ENCODE assay signal across 9 cellular contexts in genomic region chr1:154386643-154387352, GRCh38. TPM values are rescaled to one million over a fixed set of nuclear protein-coding genes. Genes with fewer than 3 reads are reported as not detected.
DNase-seq lines count a peak whose midpoint lies in the region; ATAC-seq, FAIRE-seq and TF ChIP-seq lines count a peak whose summit lies in the region.
"Had no signal": no experiment of that assay in that cellular context is flagged by ENCODE, and none has a peak within 500 bp of the region (broad histone marks: within the 10 kb centered on the region; RNA-seq: fewer than 3 reads in every experiment).

No MANE protein-coding gene starts in this region.

- TF ChIP-seq RAD21 in A549 (conservative IDR thresholded peaks at IDR 0.05 in 1 of 2, IDR thresholded peaks at IDR 0.05 in 1 of 2): no peak

- no peak for FAIRE-seq in A549 (lab: Jason Lieb, UNC)

- H3K4me1 Mint-ChIP-seq in HFFc6 (ENCODE audit: low read depth): peaks cover 13% of the 10 kb centered on the region; the same call in 1 of the 2 replicates

- POLR2A ChIA-PET in A549 (lab: Yijun Ruan, JAX): no interaction called here

- no peaks in the 10 kb centered on the region for H3K9me3 Mint-ChIP-seq in HFFc6

- H3K27me3 Mint-ChIP-seq in HFFc6 (ENCODE audit: insufficient read depth): peaks cover 40% of the 10 kb centered on the region

- H3K27ac ChIP-seq in A549: 0 out of 6 replicates have a peak overlapping the region, but pooled peaks of 1 of the 2 experiments have one; percentile 1
- H3K27ac ChIP-seq: SJSA1 had no signal

- H3K9me3 ChIP-seq in A549: no peaks in the 10 kb centered on the region
- H3K9me3 ChIP-seq: SJSA1 had no signal

- no peaks in the 10 kb centered on the region for H3K36me3 Mint-ChIP-seq in HFFc6 (ENCODE audit: low read depth)

- 78% methylated on average over 11 of the region's 11 CpGs for WGBS in A549 (ENCODE audit: missing lambda C conversion rate)

- ATAC-seq in A549: peak; percentile 54 to 68
- peak; percentile 23 for ATAC-seq in esophagus mucosa
- ATAC-seq in HG02610 (IDR thresholded peaks at IDR 0.05; ENCODE audit: unreplicated experiment): no peak

- peak overlapping the region; percentile 70 for H3K4me3 Mint-ChIP-seq in HFFc6

- CTCF ChIA-PET in A549 (lab: Yijun Ruan, JAX): interaction anchor here (2.4 kb wide), 1 partner anchor 92 kb away, joined by 7 read pairs; no protein-coding TSS in a partner anchor

- H3K4me2 ChIP-seq in A549: no peak overlapping the region

- TF ChIP-seq CTCF in A549 (IDR thresholded peaks at IDR 0.05) (no peak), HFFc6 (IDR thresholded peaks at IDR 0.05) (no peak)

- TF ChIP-seq POLR2A in A549 (IDR thresholded peaks at IDR 0.05; ENCODE audit: low read length): no peak

- no peak for TF ChIP-seq EP300 in A549 (IDR thresholded peaks at IDR 0.05)

- no peak overlapping the region for H3K4me3 ChIP-seq in A549
- H3K4me3 ChIP-seq: SJSA1 had no signal

- DNase-seq in A549 (ENCODE audit: low read depth in 1 of 2, low spot score in 1 of 2) (no peak), HFFc6 (no peak), HPDE6-E6E7 (ENCODE audit: extremely low spot score) (no peak), DMS 273 (lab: John Stamatoyannopoulos, UW; ENCODE audit: unreplicated experiment) (no peak)
- peak; percentile 72 for DNase-seq in activated CD4-positive, CD25-positive, alpha-beta regulatory T cell treated with anti-CD3 and anti-CD28 coated beads, Interleukin-2, amount 50 U/mL, for 72 hours
- DNase-seq in stimulated activated CD8-positive, alpha-beta memory T cell treated with anti-CD3 and anti-CD28 coated beads, Interleukin-7, amount 100 ng/mL, for 48 hours (ENCODE audit: extremely low read depth in 1 of 2, low read depth in 1 of 2): peak; percentile 72 to 93

- peaks cover 12% of the 10 kb centered on the region; the same call in 1 of the 3 replicates for H3K4me1 ChIP-seq in A549

- no peak overlapping the region for H3K27ac Mint-ChIP-seq in HFFc6

TF ChIP-seq in A549, 52 proteins besides CTCF, POLR2A, EP300 and RAD21:
- no peak for TF ChIP-seq JUN (IDR thresholded peaks at IDR 0.05)
- no peak for TF ChIP-seq SREBF2 (IDR thresholded peaks at IDR 0.05)
- TF ChIP-seq, protein P1, sequence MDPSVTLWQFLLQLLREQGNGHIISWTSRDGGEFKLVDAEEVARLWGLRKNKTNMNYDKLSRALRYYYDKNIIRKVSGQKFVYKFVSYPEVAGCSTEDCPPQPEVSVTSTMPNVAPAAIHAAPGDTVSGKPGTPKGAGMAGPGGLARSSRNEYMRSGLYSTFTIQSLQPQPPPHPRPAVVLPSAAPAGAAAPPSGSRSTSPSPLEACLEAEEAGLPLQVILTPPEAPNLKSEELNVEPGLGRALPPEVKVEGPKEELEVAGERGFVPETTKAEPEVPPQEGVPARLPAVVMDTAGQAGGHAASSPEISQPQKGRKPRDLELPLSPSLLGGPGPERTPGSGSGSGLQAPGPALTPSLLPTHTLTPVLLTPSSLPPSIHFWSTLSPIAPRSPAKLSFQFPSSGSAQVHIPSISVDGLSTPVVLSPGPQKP (IDR thresholded peaks at IDR 0.05; ENCODE audit: low read depth, low read length): no peak
- no peak for TF ChIP-seq HES2 (IDR thresholded peaks at IDR 0.05)
- TF ChIP-seq CBX8 (IDR thresholded peaks at IDR 0.05): no peak
- no peak for TF ChIP-seq FOSB (CRISPR knock-in tag; IDR thresholded peaks at IDR 0.05)
- TF ChIP-seq SMC3 (IDR thresholded peaks at IDR 0.05): no peak
- TF ChIP-seq ZC3H11A (IDR thresholded peaks at IDR 0.05): no peak
- no peak for TF ChIP-seq TFCP2L1 (CRISPR knock-in tag; IDR thresholded peaks at IDR 0.05)
- no peak for TF ChIP-seq HOXB13 (CRISPR knock-in tag; IDR thresholded peaks at IDR 0.05; ENCODE audit: low read depth)

RNA-seq across cellular contexts. Expression of gene IL6R, which starts 18.3 kb away (rescaled TPM):
- polyA plus RNA-seq in A549 (2011; rRNA removed): 2.7 and 3.0 TPM in 2 replicates
- polyA plus RNA-seq in A549 (2012; cell fraction: cytosol; rRNA removed): 3.0 and 3.3 TPM in 2 replicates
- polyA plus RNA-seq in A549 (2012; cell fraction: nucleus; rRNA removed): 2.4 and 4.3 TPM in 2 replicates
- polyA plus RNA-seq in A549 (2017; fragmentation: RNase III; extraction: RNeasy Plus Mini Kit Qiagen cat#74134 plus additional on column Dnase treatment): 1.8 to 2.2 TPM (median 1.8 TPM) in 3 replicates
- polyA minus RNA-seq in A549 (2011; rRNA and poly(A)+ RNA removed): 6.1 and 7.1 TPM in 2 replicates
- total RNA-seq in HFFc6 (2021; fragmentation: NEBNext Ultra II Directional; extraction: Animal tissue kit (Norgen Biotek cat#: 25700)): 1 to 10 TPM; 2.0 to 3.9 (median 2.3) TPM
- 6.1 TPM for total RNA-seq in esophagus mucosa

Comparison
In these comparisons a context has a peak if more than half of its experiments do, and no peak if none do; other contexts are left out.
1. DNase-seq: peak in activated CD4-positive, CD25-positive, alpha-beta regulatory T cell treated with anti-CD3 and anti-CD28 coated beads, Interleukin-2, amount 50 U/mL, for 72 hours (single experiment) and stimulated activated CD8-positive, alpha-beta memory T cell treated with anti-CD3 and anti-CD28 coated beads, Interleukin-7, amount 100 ng/mL, for 48 hours (2 of 2); none in A549 (0 of 2), HFFc6 (single experiment), HPDE6-E6E7 (single experiment) and DMS 273 (single experiment).